In the genomic region with DNA sequence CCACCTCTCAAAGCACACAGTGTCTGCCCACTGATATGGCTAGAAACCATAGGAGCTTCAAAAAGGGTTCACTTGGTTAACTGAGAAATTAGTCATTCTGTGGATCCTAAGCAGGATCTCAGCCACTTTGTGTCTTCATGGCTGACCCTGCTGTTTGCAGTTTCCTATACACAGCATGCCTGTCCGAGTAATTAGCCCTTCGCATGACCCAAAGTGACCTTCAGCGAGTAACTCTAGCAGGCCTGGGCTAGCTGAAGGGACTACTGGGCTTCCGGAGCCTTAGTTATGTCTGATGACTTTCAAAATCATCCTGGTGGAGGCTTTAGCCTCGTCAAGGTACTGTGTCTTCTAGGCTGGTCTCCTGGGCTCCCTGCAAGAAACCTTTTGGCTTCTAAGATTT, we compare ENCODE assay signal across 17 cellular contexts. TPM values are rescaled to one million over a fixed set of nuclear protein-coding genes. Genes with fewer than 3 reads are reported as not detected.
DNase-seq lines count a peak whose midpoint lies in the region; ATAC-seq, FAIRE-seq and TF ChIP-seq lines count a peak whose summit lies in the region.
"Had no signal": no experiment of that assay in that cellular context is flagged by ENCODE, and none has a peak within 500 bp of the region (broad histone marks: within the 10 kb centered on the region; RNA-seq: fewer than 3 reads in every experiment).

No MANE protein-coding gene starts in this region.

- BruUV-seq in HepG2 (replicated peaks; lab: Mats Ljungman, UMichigan): no TSS peak

- H3K36me3 ChIP-seq in HepG2 (replicated peaks in 1 of 2; ENCODE audit: control insufficient read depth in 1 of 2, insufficient read depth in 2 of 2, low read length in 2 of 2): no peaks in the 10 kb centered on the region
- H3K36me3 ChIP-seq: neutrophil had no signal

- H3K27me3 ChIP-seq in AG04450 (ENCODE audit: control insufficient read depth, insufficient read depth, low read length): no peaks in the 10 kb centered on the region
- H3K27me3 ChIP-seq in HepG2 (ENCODE audit: control insufficient read depth in 1 of 2, insufficient read depth in 2 of 2, low read length in 2 of 2): no peaks in the 10 kb centered on the region
- H3K27me3 ChIP-seq: neutrophil had no signal

- no peaks in the 10 kb centered on the region for H3K27me3 Mint-ChIP-seq in neural crest cell (ENCODE audit: low read depth)

- no peak overlapping the region for H3K4me3 Mint-ChIP-seq in neural crest cell
- H3K4me3 Mint-ChIP-seq: CD8-positive, alpha-beta T cell had no signal

- no peak for ATAC-seq in HepG2
- ATAC-seq: CD8-positive, alpha-beta T cell; esophagus mucosa had no signal

- no peak for TF ChIP-seq RAD21 in HepG2 (CRISPR knock-in tag; IDR thresholded peaks at IDR 0.05)

- no peak overlapping the region for H2AFZ ChIP-seq in HepG2 (ENCODE audit: low read length)

- H3K4me3 ChIP-seq in AG04450 (ENCODE audit: low read depth, low read length) (peak overlapping the region; percentile 76), choroid plexus epithelial cell (ENCODE audit: low read depth, low read length) (peak overlapping the region; percentile 28), HepG2 (replicated peaks in 1 of 3; ENCODE audit: insufficient read depth in 1 of 3, low read depth in 2 of 3, low read length in 3 of 3) (no peak overlapping the region)

- no peaks in the 10 kb centered on the region for H3K79me2 ChIP-seq in HepG2 (ENCODE audit: insufficient read depth, low read length)

- H3K27ac ChIP-seq in AG04450 (ENCODE audit: low read depth, low read length): no peak overlapping the region
- no peak overlapping the region for H3K27ac ChIP-seq in HepG2 (ENCODE audit: extremely low read length, insufficient read depth, low read length)
- H3K27ac ChIP-seq: neutrophil had no signal

- TF ChIP-seq EP300 in HepG2 (IDR thresholded peaks at IDR 0.05; ENCODE audit: low read depth in 2 of 2, low read length in 2 of 2): no peak
- no peak for TF ChIP-seq EP300 in HepG2 (CRISPR knock-in tag; IDR thresholded peaks at IDR 0.05; ENCODE audit: borderline replicate concordance)

- peak overlapping the region; percentile 57 for H3K27ac Mint-ChIP-seq in neural crest cell (ENCODE audit: unreplicated experiment)
- H3K27ac Mint-ChIP-seq: CD8-positive, alpha-beta T cell had no signal

- DNase-seq in AG04450 (ENCODE audit: low read depth, low spot score) (no peak), HuH-7.5 (ENCODE audit: low spot score) (peak; percentile 16), choroid plexus epithelial cell (ENCODE audit: low read depth) (peak; percentile 30), neural crest cell (ENCODE audit: low read depth, low spot score) (no peak), NCI-H748 treated with DMSO at 0.1 percent for 48 hours (lab: John Stamatoyannopoulos, UW) (no peak), HepG2 (ENCODE audit: low spot score) (no peak), ecto neural progenitor cell (ENCODE audit: low spot score) (no peak), DMS 273 treated with DMSO at 0.1 percent for 48 hours (lab: John Stamatoyannopoulos, UW) (no peak)
- DNase-seq: activated CD4-positive, alpha-beta T cell treated with anti-CD3 and anti-CD28 coated beads for 1 hour; activated effector memory CD4-positive, alpha-beta T cell treated with anti-CD3 and anti-CD28 coated beads, Interleukin-2, amount 50 U/mL, for 16 hours; CD8-positive, alpha-beta T cell; central memory CD4-positive, alpha-beta T cell; islet precursor cell; NCI-H1436 treated with DMSO at 0.1 percent for 48 hours; NCI-H526 had no signal

- CTCF ChIA-PET in AG04450 (lab: Charles Lee) (no interaction called here), HepG2 (lab: Yijun Ruan, JAX; ENCODE audit: low intra/inter-chr PET ratio, low total read pairs) (no interaction called here)

- no peaks in the 10 kb centered on the region for H3K36me3 Mint-ChIP-seq in neural crest cell (ENCODE audit: low read depth)
- H3K36me3 Mint-ChIP-seq: CD8-positive, alpha-beta T cell had no signal

- peaks cover 44% of the 10 kb centered on the region for H3K4me1 Mint-ChIP-seq in neural crest cell

- WGBS in HepG2 (ENCODE audit: low lambda C conversion rate): 73% methylated on average over 2 of the region's 5 CpGs

- FAIRE-seq in HepG2 (lab: Jason Lieb, UNC): no peak

- H3K4me2 ChIP-seq in HepG2 (ENCODE audit: low read depth, low read length): no peak overlapping the region

- TF ChIP-seq CTCF in AG04450 (IDR thresholded peaks at IDR 0.05; ENCODE audit: low read depth, low read length): no peak
- no peak for TF ChIP-seq CTCF in choroid plexus epithelial cell (conservative IDR thresholded peaks at IDR 0.05; ENCODE audit: low read depth, low read length)
- TF ChIP-seq CTCF in neural crest cell (conservative IDR thresholded peaks at IDR 0.05): no peak
- no peak for TF ChIP-seq CTCF in HepG2 (CRISPR knock-in tag; IDR thresholded peaks at IDR 0.05)

- no peaks in the 10 kb centered on the region for H3K9me3 ChIP-seq in AG04450 (ENCODE audit: control insufficient read depth, insufficient read depth, low read length)
- H3K9me3 ChIP-seq in HepG2 (ENCODE audit: low read length): no peaks in the 10 kb centered on the region
- H3K9me3 ChIP-seq: neutrophil had no signal

- TF ChIP-seq POLR2A in HepG2 (IDR thresholded peaks at IDR 0.05; ENCODE audit: insufficient read depth in 1 of 2, low read depth in 2 of 2, low read length in 2 of 2): no peak

- H4K20me1 ChIP-seq in HepG2 (ENCODE audit: insufficient read depth, low read length): no peaks in the 10 kb centered on the region

- H3K4me1 ChIP-seq in HepG2 (ENCODE audit: insufficient read depth, low read length): peaks cover 25% of the 10 kb centered on the region

- POLR2A ChIA-PET in AG04450 (lab: Yijun Ruan, JAX): interaction anchor here (0.5 kb wide), 1 partner anchor 9 kb away, joined by 3 read pairs; no protein-coding TSS in a partner anchor
- POLR2A ChIA-PET in HepG2 (lab: Yijun Ruan, JAX): interaction anchor here (0.6 kb wide), 1 partner anchor 12 kb away, joined by 5 read pairs; no protein-coding TSS in a partner anchor

- intact Hi-C loops in HepG2 (cut with micrococcal nuclease; ENCODE audit: unreplicated experiment): no loop called here

- no peak overlapping the region for H3K9ac ChIP-seq in HepG2 (ENCODE audit: insufficient read depth, low read depth, low read length)

- in situ Hi-C loops in HepG2 (cut with HindIII; ENCODE audit: extremely low pct_ligation_motif_present, low pct_unique_long_range_greater_than_20kb): no loop called here

- no peaks in the 10 kb centered on the region for H3K9me3 Mint-ChIP-seq in neural crest cell
- H3K9me3 Mint-ChIP-seq: CD8-positive, alpha-beta T cell had no signal

RNA-seq across cellular contexts. Expression of a gene that starts 28.9 kb away (rescaled TPM):
- 0.66 and 0.97 TPM in 2 replicates for polyA plus RNA-seq in AG04450 (2011; rRNA removed)
- polyA minus RNA-seq in AG04450 (2011; rRNA and poly(A)+ RNA removed): 2.3 and 2.6 TPM in 2 replicates
- total RNA-seq in neural crest cell: 0.55 and 0.82 TPM in 2 replicates
- total RNA-seq in HepG2 (2016; rRNA removed; fragmentation: Illumina TruSeq; extraction: Trizol): 0.15 and 0.24 TPM in 2 replicates
- 0.53 and 0.91 TPM in 2 replicates for total RNA-seq in HepG2 (2016; cell fraction: cytosol; rRNA removed; fragmentation: Illumina TruSeq; extraction: Trizol; ENCODE audit: low read depth)
- 0.58 TPM in 1 of 2 replicates, not detected in the other for total RNA-seq in HepG2 (2016; cell fraction: insoluble cytoplasmic fraction; rRNA removed; fragmentation: Illumina TruSeq; extraction: Trizol)
- not detected in 2 replicates for total RNA-seq in HepG2 (2016; cell fraction: membrane; rRNA removed; fragmentation: Illumina TruSeq; extraction: Trizol)
- total RNA-seq in HepG2 (2016; cell fraction: nucleus; rRNA removed; fragmentation: Illumina TruSeq; extraction: Trizol): 0.25 and 0.38 TPM in 2 replicates
- polyA plus RNA-seq in HepG2 (2011; rRNA removed): 0.13 and 0.51 TPM in 2 replicates
- 0.13 TPM in 1 of 2 replicates, not detected in the other for polyA plus RNA-seq in HepG2 (2011; cell fraction: cytosol; rRNA removed)
- 1.2 and 1.5 TPM in 2 replicates for polyA plus RNA-seq in HepG2 (2011; cell fraction: nucleus; rRNA removed)
- 0.36 and 0.47 TPM in 2 replicates for polyA plus RNA-seq in HepG2 (2012)
- polyA plus RNA-seq in HepG2 (2016; cell fraction: cytosol; fragmentation: Illumina TruSeq; extraction: Trizol; ENCODE audit: low read depth): not detected in 2 replicates
- polyA plus RNA-seq in HepG2 (2016; cell fraction: insoluble cytoplasmic fraction; fragmentation: Illumina TruSeq; extraction: Trizol; ENCODE audit: low read depth): not detected in 2 replicates
- polyA plus RNA-seq in HepG2 (2016; cell fraction: membrane; fragmentation: Illumina TruSeq; extraction: Trizol; ENCODE audit: low read depth): not detected in 2 replicates
- polyA plus RNA-seq in HepG2 (2016; cell fraction: nucleus; fragmentation: Illumina TruSeq; extraction: Trizol; ENCODE audit: insufficient read depth, low read depth): 1.0 and 1.5 TPM in 2 replicates
- 0.24 and 9.1 TPM in 2 replicates for polyA minus RNA-seq in HepG2 (2011; rRNA and poly(A)+ RNA removed; ENCODE audit: low replicate concordance)
- not detected in 2 replicates for polyA minus RNA-seq in HepG2 (2011; cell fraction: cytosol; rRNA and poly(A)+ RNA removed)
- polyA minus RNA-seq in HepG2 (2011; cell fraction: nucleus; rRNA and poly(A)+ RNA removed): 0.52 and 0.62 TPM in 2 replicates
- total RNA-seq: CD8-positive, alpha-beta T cell had no signal

RNA-seq across cellular contexts. Expression of a gene that starts 35.7 kb away (rescaled TPM):
- 55.9 and 60.0 TPM in 2 replicates for polyA plus RNA-seq in AG04450 (2011; rRNA removed)
- polyA minus RNA-seq in AG04450 (2011; rRNA and poly(A)+ RNA removed): 83.7 and 98.1 TPM in 2 replicates
- 31.8 and 34.8 TPM in 2 replicates for total RNA-seq in neural crest cell
- total RNA-seq in HepG2 (2016; rRNA removed; fragmentation: Illumina TruSeq; extraction: Trizol): 18.3 and 23.4 TPM in 2 replicates
- total RNA-seq in HepG2 (2016; cell fraction: cytosol; rRNA removed; fragmentation: Illumina TruSeq; extraction: Trizol; ENCODE audit: low read depth): 15.2 and 17.2 TPM in 2 replicates
- 18.6 and 20.8 TPM in 2 replicates for total RNA-seq in HepG2 (2016; cell fraction: insoluble cytoplasmic fraction; rRNA removed; fragmentation: Illumina TruSeq; extraction: Trizol)
- 22.0 and 26.3 TPM in 2 replicates for total RNA-seq in HepG2 (2016; cell fraction: membrane; rRNA removed; fragmentation: Illumina TruSeq; extraction: Trizol)
- total RNA-seq in HepG2 (2016; cell fraction: nucleus; rRNA removed; fragmentation: Illumina TruSeq; extraction: Trizol): 19.6 and 24.8 TPM in 2 replicates
- 12.3 and 14.4 TPM in 2 replicates for polyA plus RNA-seq in HepG2 (2011; rRNA removed)
- 9.1 and 13.5 TPM in 2 replicates for polyA plus RNA-seq in HepG2 (2011; cell fraction: cytosol; rRNA removed)
- polyA plus RNA-seq in HepG2 (2011; cell fraction: nucleus; rRNA removed): 11.1 and 11.2 TPM in 2 replicates
- polyA plus RNA-seq in HepG2 (2012): 11.0 and 15.8 TPM in 2 replicates
- 5.3 and 5.7 TPM in 2 replicates for polyA plus RNA-seq in HepG2 (2016; cell fraction: cytosol; fragmentation: Illumina TruSeq; extraction: Trizol; ENCODE audit: low read depth)
- 11.1 and 11.7 TPM in 2 replicates for polyA plus RNA-seq in HepG2 (2016; cell fraction: insoluble cytoplasmic fraction; fragmentation: Illumina TruSeq; extraction: Trizol; ENCODE audit: low read depth)
- 13.2 and 14.2 TPM in 2 replicates for polyA plus RNA-seq in HepG2 (2016; cell fraction: membrane; fragmentation: Illumina TruSeq; extraction: Trizol; ENCODE audit: low read depth)
- polyA plus RNA-seq in HepG2 (2016; cell fraction: nucleus; fragmentation: Illumina TruSeq; extraction: Trizol; ENCODE audit: insufficient read depth, low read depth): 21.1 and 25.5 TPM in 2 replicates
- polyA minus RNA-seq in HepG2 (2011; rRNA and poly(A)+ RNA removed; ENCODE audit: low replicate concordance): 13.0 and 94.0 TPM in 2 replicates
- 11.7 and 15.1 TPM in 2 replicates for polyA minus RNA-seq in HepG2 (2011; cell fraction: cytosol; rRNA and poly(A)+ RNA removed)
- 21.2 and 27.8 TPM in 2 replicates for polyA minus RNA-seq in HepG2 (2011; cell fraction: nucleus; rRNA and poly(A)+ RNA removed)

RNA-seq across cellular contexts. Expression of a gene that starts 51.2 kb away (rescaled TPM):
- polyA plus RNA-seq in AG04450 (2011; rRNA removed): 25.3 and 30.9 TPM in 2 replicates
- 32.4 and 39.4 TPM in 2 replicates for polyA minus RNA-seq in AG04450 (2011; rRNA and poly(A)+ RNA removed)
- 128 and 130 TPM in 2 replicates for total RNA-seq in neural crest cell
- total RNA-seq in HepG2 (2016; rRNA removed; fragmentation: Illumina TruSeq; extraction: Trizol): 38.8 and 47.8 TPM in 2 replicates
- 16.3 and 18.5 TPM in 2 replicates for total RNA-seq in HepG2 (2016; cell fraction: cytosol; rRNA removed; fragmentation: Illumina TruSeq; extraction: Trizol; ENCODE audit: low read depth)
- total RNA-seq in HepG2 (2016; cell fraction: insoluble cytoplasmic fraction; rRNA removed; fragmentation: Illumina TruSeq; extraction: Trizol): 40.0 and 53.8 TPM in 2 replicates
- 35.9 and 37.8 TPM in 2 replicates for total RNA-seq in HepG2 (2016; cell fraction: membrane; rRNA removed; fragmentation: Illumina TruSeq; extraction: Trizol)
- total RNA-seq in HepG2 (2016; cell fraction: nucleus; rRNA removed; fragmentation: Illumina TruSeq; extraction: Trizol): 29.4 and 35.5 TPM in 2 replicates
- polyA plus RNA-seq in HepG2 (2011; rRNA removed): 9.2 and 12.7 TPM in 2 replicates
- 9.6 and 11.1 TPM in 2 replicates for polyA plus RNA-seq in HepG2 (2011; cell fraction: cytosol; rRNA removed)
- 11.6 and 13.0 TPM in 2 replicates for polyA plus RNA-seq in HepG2 (2011; cell fraction: nucleus; rRNA removed)
- polyA plus RNA-seq in HepG2 (2012): 10.6 and 12.6 TPM in 2 replicates
- polyA plus RNA-seq in HepG2 (2016; cell fraction: cytosol; fragmentation: Illumina TruSeq; extraction: Trizol; ENCODE audit: low read depth): 18.5 and 19.8 TPM in 2 replicates
- polyA plus RNA-seq in HepG2 (2016; cell fraction: insoluble cytoplasmic fraction; fragmentation: Illumina TruSeq; extraction: Trizol; ENCODE audit: low read depth): 32.0 and 32.7 TPM in 2 replicates
- 20.7 and 25.3 TPM in 2 replicates for polyA plus RNA-seq in HepG2 (2016; cell fraction: membrane; fragmentation: Illumina TruSeq; extraction: Trizol; ENCODE audit: low read depth)
- polyA plus RNA-seq in HepG2 (2016; cell fraction: nucleus; fragmentation: Illumina TruSeq; extraction: Trizol; ENCODE audit: insufficient read depth, low read depth): 31.4 and 37.2 TPM in 2 replicates
- 11.9 and 15.6 TPM in 2 replicates for polyA minus RNA-seq in HepG2 (2011; rRNA and poly(A)+ RNA removed; ENCODE audit: low replicate concordance)
- 10.8 and 16.4 TPM in 2 replicates for polyA minus RNA-seq in HepG2 (2011; cell fraction: cytosol; rRNA and poly(A)+ RNA removed)
- 17.6 and 30.1 TPM in 2 replicates for polyA minus RNA-seq in HepG2 (2011; cell fraction: nucleus; rRNA and poly(A)+ RNA removed)

Comparison
In these comparisons a context has a peak if more than half of its experiments do, and no peak if none do; other contexts are left out.
1. DNase-seq: peak in HuH-7.5 (single experiment) and choroid plexus epithelial cell (single experiment); none in AG04450 (single experiment), neural crest cell (single experiment), NCI-H748 treated with DMSO at 0.1 percent for 48 hours (single experiment), HepG2 (single experiment), ecto neural progenitor cell (single experiment) and DMS 273 treated with DMSO at 0.1 percent for 48 hours (single experiment).
2. H3K4me3 ChIP-seq: peak in AG04450 (single experiment) and choroid plexus epithelial cell (single experiment); none in HepG2 (0 of 3).